ENCODE assay signal across 8 cellular contexts in the genomic region with DNA sequence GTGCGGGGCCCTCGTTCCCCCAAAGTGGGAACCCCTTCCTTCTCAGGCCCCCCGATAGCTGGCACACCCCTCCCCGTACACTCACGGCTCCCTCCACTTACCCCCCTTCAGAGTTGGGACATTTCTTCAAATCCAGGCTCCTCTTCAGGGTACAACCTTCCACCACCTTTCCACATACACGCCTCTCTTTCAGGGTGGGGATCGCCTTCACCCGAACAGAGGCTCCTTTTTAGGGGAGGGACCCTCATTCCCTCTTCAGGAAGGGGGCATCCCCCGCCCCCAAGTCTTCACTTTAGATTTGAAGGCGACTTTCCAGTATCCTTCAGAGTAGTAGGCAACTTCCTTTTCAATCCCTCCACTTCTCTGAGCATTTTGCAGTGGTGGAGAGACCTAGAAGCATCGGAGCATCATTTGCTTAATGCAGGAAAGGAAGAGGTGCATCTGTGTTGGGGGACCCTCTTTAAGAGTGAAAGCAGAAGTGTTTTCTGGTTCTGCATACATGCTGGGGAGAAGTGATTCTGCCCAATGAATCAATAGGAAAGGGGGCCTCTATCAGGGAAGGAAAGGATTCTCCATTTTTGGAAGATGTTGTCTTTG. TPM values are rescaled to one million over a fixed set of nuclear protein-coding genes. Genes with fewer than 3 reads are reported as not detected.
A peak's percentile ranks its signal among the peaks of the same experiment; 100 is the strongest.
DNase-seq lines count a peak whose midpoint lies in the region; ATAC-seq, FAIRE-seq and TF ChIP-seq lines count a peak whose summit lies in the region.

No MANE protein-coding gene starts in this region.

- H2AFZ ChIP-seq in parathyroid adenoma: peak overlapping the region; percentile 86

- TF ChIP-seq POLR2A in A549 (IDR thresholded peaks at IDR 0.05; ENCODE audit: low read length) (no peak), erythroblast (IDR thresholded peaks at IDR 0.05; ENCODE audit: low read length) (no peak)

- no peaks in the 10 kb centered on the region for H3K36me3 ChIP-seq in parathyroid adenoma (ENCODE audit: control insufficient read depth, insufficient read depth, low read length)

- CTCF ChIA-PET in A549 (lab: Yijun Ruan, JAX): interaction anchor here (1.0 to 1.8 kb wide), 2 partner anchors 20 to 69 kb away, joined by 3 to 5 read pairs; no protein-coding TSS in a partner anchor

- H3K4me1 ChIP-seq in A549: peaks cover 29% of the 10 kb centered on the region
- peaks cover 22% of the 10 kb centered on the region for H3K4me1 ChIP-seq in parathyroid adenoma

- TF ChIP-seq RAD21 in A549 (conservative IDR thresholded peaks at IDR 0.05 in 1 of 2, IDR thresholded peaks at IDR 0.05 in 1 of 2): 0 out of 5 replicates have a peak, but pooled peaks of 1 of the 2 experiments have one; percentile 1

- no peaks in the 10 kb centered on the region for H3K27me3 ChIP-seq in parathyroid adenoma (ENCODE audit: control insufficient read depth, insufficient read depth, low read length)

- H3K4me3 ChIP-seq in A549 (peak overlapping the region; percentile 71), parathyroid adenoma (ENCODE audit: low read depth, low read length) (peak overlapping the region; percentile 89)

- WGBS in A549 (ENCODE audit: missing lambda C conversion rate): 2% methylated on average over 11 of the region's 11 CpGs

- peaks cover 26% of the 10 kb centered on the region for H3K79me2 ChIP-seq in parathyroid adenoma

- POLR2A ChIA-PET in A549 (lab: Yijun Ruan, JAX): interaction anchor here (0.6 to 2.1 kb wide), 2 partner anchors 29 to 37 kb away, joined by 3 to 7 read pairs; no protein-coding TSS in a partner anchor

- H3K9me3 ChIP-seq in A549 (no peaks in the 10 kb centered on the region), parathyroid adenoma (ENCODE audit: control insufficient read depth, low read length) (no peaks in the 10 kb centered on the region)

- peak overlapping the region; percentile 59 for H3K9ac ChIP-seq in parathyroid adenoma

- DNase-seq in A549 (ENCODE audit: low read depth in 1 of 2, low spot score in 1 of 2) (no peak), GM18507 (ENCODE audit: extremely low spot score, insufficient read length, low read depth) (no peak), RKO (ENCODE audit: low spot score) (peak; percentile 49), erythroblast (lab: John Stamatoyannopoulos, UW) (peak; percentile 24 to 50), activated gamma-delta T cell (lab: John Stamatoyannopoulos, UW) (no peak), NCI-H2029 (lab: John Stamatoyannopoulos, UW) (no peak)

- FAIRE-seq in A549 (lab: Jason Lieb, UNC) (no peak), GM18507 (lab: Jason Lieb, UNC) (peak; percentile 70)

- TF ChIP-seq EP300 in A549 (IDR thresholded peaks at IDR 0.05): no peak

- TF ChIP-seq CTCF in A549 (IDR thresholded peaks at IDR 0.05) (no peak), parathyroid adenoma (IDR thresholded peaks at IDR 0.05) (no peak)

- ATAC-seq in A549 (peak in 1 of 2 experiments; percentile 59; a peak in 4 of 6 replicates), HG02938 (IDR thresholded peaks at IDR 0.05; ENCODE audit: unreplicated experiment) (peak; percentile 23)

- H3K27ac ChIP-seq in A549 (peak overlapping the region; percentile 85 to 94), parathyroid adenoma (peak overlapping the region; percentile 86)

- H3K4me2 ChIP-seq in A549 (peak overlapping the region; percentile 77), parathyroid adenoma (ENCODE audit: low read length) (peak overlapping the region; percentile 94)

TF ChIP-seq in A549, 52 proteins besides CTCF, POLR2A, EP300 and RAD21:
- TF ChIP-seq, protein P1, sequence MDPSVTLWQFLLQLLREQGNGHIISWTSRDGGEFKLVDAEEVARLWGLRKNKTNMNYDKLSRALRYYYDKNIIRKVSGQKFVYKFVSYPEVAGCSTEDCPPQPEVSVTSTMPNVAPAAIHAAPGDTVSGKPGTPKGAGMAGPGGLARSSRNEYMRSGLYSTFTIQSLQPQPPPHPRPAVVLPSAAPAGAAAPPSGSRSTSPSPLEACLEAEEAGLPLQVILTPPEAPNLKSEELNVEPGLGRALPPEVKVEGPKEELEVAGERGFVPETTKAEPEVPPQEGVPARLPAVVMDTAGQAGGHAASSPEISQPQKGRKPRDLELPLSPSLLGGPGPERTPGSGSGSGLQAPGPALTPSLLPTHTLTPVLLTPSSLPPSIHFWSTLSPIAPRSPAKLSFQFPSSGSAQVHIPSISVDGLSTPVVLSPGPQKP (IDR thresholded peaks at IDR 0.05; ENCODE audit: low read depth, low read length): no peak
- peak; percentile 15; the same call in 1 of the 2 replicates for TF ChIP-seq HDAC2 (IDR thresholded peaks at IDR 0.05)

RNA-seq across cellular contexts. Expression of a gene that starts 0.8 kb away (rescaled TPM):
- polyA plus RNA-seq in A549 (2011; rRNA removed): 115 and 130 TPM in 2 replicates
- 23.2 and 24.9 TPM in 2 replicates for polyA plus RNA-seq in A549 (2012; cell fraction: cytosol; rRNA removed)
- 20.9 and 29.1 TPM in 2 replicates for polyA plus RNA-seq in A549 (2012; cell fraction: nucleus; rRNA removed)
- polyA plus RNA-seq in A549 (2017; fragmentation: RNase III; extraction: RNeasy Plus Mini Kit Qiagen cat#74134 plus additional on column Dnase treatment): 34.6 to 39.0 TPM (median 36.3 TPM) in 3 replicates
- polyA minus RNA-seq in A549 (2011; rRNA and poly(A)+ RNA removed): 88.9 and 93.5 TPM in 2 replicates

Comparison
In these comparisons a context has a peak if more than half of its experiments do, and no peak if none do; other contexts are left out.
1. DNase-seq: peak in RKO (single experiment) and erythroblast (2 of 2); none in A549 (0 of 2), GM18507 (single experiment), activated gamma-delta T cell (single experiment) and NCI-H2029 (single experiment).